In the genomic region with DNA sequence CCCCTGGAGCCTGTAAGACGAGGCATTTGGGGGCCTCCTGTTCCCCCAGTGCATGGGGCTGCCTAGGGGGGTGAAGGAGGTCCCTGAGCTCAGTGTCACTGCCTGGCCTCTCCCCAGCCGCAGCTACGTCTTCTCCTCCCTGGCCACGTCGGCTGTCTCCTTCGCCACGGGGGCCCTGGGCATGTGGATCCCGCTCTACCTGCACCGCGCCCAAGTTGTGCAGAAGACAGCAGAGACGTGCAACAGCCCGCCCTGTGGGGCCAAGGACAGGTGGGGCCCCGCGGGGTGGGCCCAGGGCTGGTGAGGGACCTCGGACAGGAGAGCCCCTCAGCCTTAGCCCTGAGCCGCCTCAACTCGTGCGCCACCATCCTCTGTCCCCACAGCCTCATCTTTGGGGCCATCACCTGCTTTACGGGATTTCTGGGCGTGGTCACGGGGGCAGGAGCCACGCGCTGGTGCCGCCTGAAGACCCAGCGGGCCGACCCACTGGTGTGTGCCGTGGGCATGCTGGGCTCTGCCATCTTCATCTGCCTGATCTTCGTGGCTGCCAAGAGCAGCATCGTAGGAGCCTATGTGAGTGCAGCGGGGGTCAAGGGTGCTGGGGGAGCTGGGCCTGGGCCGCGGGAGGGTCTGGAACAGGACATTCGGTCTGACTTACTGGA, we compare ENCODE assay signal across 31 cellular contexts. TPM values are rescaled to one million over a fixed set of nuclear protein-coding genes. Genes with fewer than 3 reads are reported as not detected.
DNase-seq lines count a peak whose midpoint lies in the region; ATAC-seq, FAIRE-seq and TF ChIP-seq lines count a peak whose summit lies in the region.
"Had no signal": no experiment of that assay in that cellular context is flagged by ENCODE, and none has a peak within 500 bp of the region (broad histone marks: within the 10 kb centered on the region; RNA-seq: fewer than 3 reads in every experiment).

No MANE protein-coding gene starts in this region.

- H3K36me3 ChIP-seq in heart right ventricle: peaks cover 0 to 9% (median 0%) of the 10 kb centered on the region in 9 donors
- H3K36me3 ChIP-seq in K562 (ENCODE audit: control insufficient read depth, insufficient read depth, low read length): peaks cover 10% of the 10 kb centered on the region; the same call in 1 of the 3 replicates
- H3K36me3 ChIP-seq in mesendoderm (ENCODE audit: control insufficient read depth, insufficient read depth, low read length): no peaks in the 10 kb centered on the region

- H3K79me1 ChIP-seq in mesendoderm (ENCODE audit: low read length): no peaks in the 10 kb centered on the region

- H3K18ac ChIP-seq in mesendoderm (ENCODE audit: low read length): no peak overlapping the region

- H3K9ac ChIP-seq in K562 (ENCODE audit: insufficient read depth in 1 of 2, low read depth in 2 of 2, low read length in 2 of 2) (no peak overlapping the region), mesendoderm (ENCODE audit: low read length) (no peak overlapping the region)

- no peak overlapping the region for H2BK15ac ChIP-seq in mesendoderm (replicated peaks; ENCODE audit: low read depth)

- TF ChIP-seq CTCF in heart right ventricle (IDR thresholded peaks at IDR 0.05) (no peak), K562 (IDR thresholded peaks at IDR 0.05 in 2 of 3, conservative IDR thresholded peaks at IDR 0.05 in 1 of 3; ENCODE audit: insufficient read depth in 2 of 3, low read depth in 1 of 3, low read length in 3 of 3) (no peak)

- no peak overlapping the region for H4K5ac ChIP-seq in mesendoderm (ENCODE audit: low read length)

- no peak overlapping the region for H2AFZ ChIP-seq in K562 (ENCODE audit: low read depth, low read length)

- ATAC-seq in heart right ventricle (no peak), left ventricle myocardium superior (no peak), K562 (no peak), GM21367 (IDR thresholded peaks at IDR 0.05; ENCODE audit: unreplicated experiment) (no peak)

- H2BK120ac ChIP-seq in mesendoderm (ENCODE audit: low read depth, low read length): no peak overlapping the region

- in situ Hi-C loops in K562 (cut with MboI): no loop called here

- no peak overlapping the region for H3K4ac ChIP-seq in mesendoderm (ENCODE audit: low read depth, low read length)

- DNase-seq in heart right ventricle (no peak), left ventricle myocardium superior (no peak), K562 (ENCODE audit: extremely low read depth in 1 of 4, low spot score in 3 of 4) (no peak), NCI-H128 (lab: John Stamatoyannopoulos, UW; ENCODE audit: unreplicated experiment) (no peak), mesendoderm (no peak)
- DNase-seq: ACHN; activated CD4-positive, alpha-beta T cell treated with anti-CD3 and anti-CD28 coated beads for 1 hour; activated CD8-positive, alpha-beta memory T cell treated with anti-CD3 and anti-CD28 coated beads for 24 hours; activated naive CD4-positive, alpha-beta T cell; activated T-cell treated with anti-CD3 and anti-CD28 coated beads, Interleukin-2, amount 50 U/mL, for 4 hours; Caco-2; cortex of kidney; DMS79 treated with DMSO at 0.1 percent for 48 hours; naive B cell; NCI-H1436 treated with DMSO at 0.1 percent for 48 hours; NK-92 treated with Interleukin-12 subunit alpha and Interleukin-12 subunit beta, amount 100 ng/mL, for 24 hours; Peyer's patch; testis had no signal

- H3K79me2 ChIP-seq in K562 (ENCODE audit: control insufficient read depth, insufficient read depth, low read length): no peaks in the 10 kb centered on the region
- no peaks in the 10 kb centered on the region for H3K79me2 ChIP-seq in mesendoderm (ENCODE audit: control insufficient read depth, insufficient read depth, low read length)

- peaks cover 23 to 97% (median 81%) of the 10 kb centered on the region in 9 donors for H3K4me1 ChIP-seq in heart right ventricle
- H3K4me1 ChIP-seq in K562 (replicated peaks in 1 of 2; ENCODE audit: control insufficient read depth in 2 of 2, insufficient read depth in 2 of 2, low read length in 2 of 2): peaks cover 0 to 54% of the 10 kb centered on the region in 2 experiments; a peak in 3 of 5 replicates
- peaks cover 3% of the 10 kb centered on the region for H3K4me1 ChIP-seq in mesendoderm (ENCODE audit: control insufficient read depth, low read depth, low read length)
- H3K4me1 ChIP-seq: Caco-2 had no signal

- TF ChIP-seq POLR2A in K562 (conservative IDR thresholded peaks at IDR 0.05): no peak

- intact Hi-C loops in heart right ventricle (cut with DNase I) (loop anchor here in 2 of 10 donors (10.0 kb wide), 1 partner anchor 108 kb away; no protein-coding TSS in a partner anchor), left ventricle myocardium superior (cut with micrococcal nuclease) (no loop called here), K562 (cut with micrococcal nuclease) (no loop called here)

- H3K4me2 ChIP-seq in K562 (ENCODE audit: insufficient read depth, low read length): no peak overlapping the region
- H3K4me2 ChIP-seq in mesendoderm (ENCODE audit: low read length): no peak overlapping the region

- H4K20me1 ChIP-seq in K562 (replicated peaks; ENCODE audit: control insufficient read depth, insufficient read depth, low read length): peaks cover 4% of the 10 kb centered on the region; the same call in 1 of the 2 replicates

- WGBS in heart right ventricle, 2 donors: 91 to 92% methylated on average over 33 of the region's 33 CpGs
- WGBS in K562 (ENCODE audit: insufficient coverage, low coverage, missing lambda C conversion rate): 6% methylated on average over 21 of the region's 33 CpGs
- no CpG with 5 or more reads among the region's 33 CpGs for WGBS in mesendoderm (ENCODE audit: extremely low coverage, insufficient coverage, low lambda C conversion rate)

- H2AK5ac ChIP-seq in mesendoderm (ENCODE audit: low read length): no peak overlapping the region

- no peaks in the 10 kb centered on the region for H3K9me3 ChIP-seq in heart right ventricle
- no peaks in the 10 kb centered on the region for H3K9me3 ChIP-seq in K562 (replicated peaks; ENCODE audit: control insufficient read depth, insufficient read depth, low read depth, low read length)
- H3K9me3 ChIP-seq: Caco-2, Peyer's patch, testis had no signal

- no peak for TF ChIP-seq EP300 in K562 (IDR thresholded peaks at IDR 0.05; ENCODE audit: low read length)

- no peaks in the 10 kb centered on the region for H3K9me1 ChIP-seq in K562 (ENCODE audit: control insufficient read depth, insufficient read depth, low read length)

- H3K27ac ChIP-seq in heart right ventricle: peak overlapping the region in 9 of 10 donors; percentile 41 to 88 (median 70)
- H3K27ac ChIP-seq in K562 (ENCODE audit: extremely low read depth, low read depth, low read length): no peak overlapping the region
- peak overlapping the region; percentile 98 for H3K27ac ChIP-seq in layer of hippocampus (ENCODE audit: low read depth, low read length)
- H3K27ac ChIP-seq in temporal lobe (ENCODE audit: low read depth, low read length): peak overlapping the region; percentile 99
- no peak overlapping the region for H3K27ac ChIP-seq in mesendoderm (ENCODE audit: low read depth, low read length)
- H3K27ac ChIP-seq: testis had no signal

- no peak overlapping the region for H4K8ac ChIP-seq in mesendoderm (ENCODE audit: low read depth, low read length)

- CTCF ChIA-PET in K562 (lab: Yijun Ruan, JAX; ENCODE audit: low intra/inter-chr PET ratio): no interaction called here

- no peak overlapping the region for H3K23ac ChIP-seq in mesendoderm (ENCODE audit: low read length)

- POLR2A ChIA-PET in K562 (lab: Yijun Ruan, JAX): no interaction called here

- no peak overlapping the region for H2BK5ac ChIP-seq in mesendoderm (ENCODE audit: low read length)

- H3K4me3 ChIP-seq in heart right ventricle (no peak overlapping the region), K562 (no peak overlapping the region), mesendoderm (ENCODE audit: low read length) (no peak overlapping the region)
- H3K4me3 ChIP-seq: Peyer's patch, testis had no signal

- no peaks in the 10 kb centered on the region for H3K27me3 ChIP-seq in heart right ventricle
- H3K27me3 ChIP-seq in K562 (ENCODE audit: control insufficient read depth in 2 of 2, insufficient read depth in 2 of 2, low read length in 2 of 2): peaks cover 0 to 15% of the 10 kb centered on the region in 2 experiments; a peak in 3 of 5 replicates
- H3K27me3 ChIP-seq in layer of hippocampus (ENCODE audit: control insufficient read depth, insufficient read depth, low read length): no peaks in the 10 kb centered on the region
- H3K27me3 ChIP-seq in mesendoderm (ENCODE audit: insufficient read depth, low read length, poor library complexity): no peaks in the 10 kb centered on the region
- H3K27me3 ChIP-seq: Peyer's patch, testis had no signal

- no peak for FAIRE-seq in K562 (lab: Jason Lieb, UNC)
- FAIRE-seq: endometrium, GM12891, TTC549 had no signal

- BruUV-seq in K562 (replicated peaks; lab: Mats Ljungman, UMichigan): no TSS peak

- no peak overlapping the region for H3K56ac ChIP-seq in mesendoderm (ENCODE audit: low read length)

- no peak for TF ChIP-seq RAD21 in K562 (CRISPR knock-in tag; conservative IDR thresholded peaks at IDR 0.05 in 1 of 2, IDR thresholded peaks at IDR 0.05 in 1 of 2)

RNA-seq across cellular contexts. Expression of gene MYBBP1A, which starts 22.2 kb away (rescaled TPM):
- 10 to 100 TPM; 18.7 to 30.3 (median 21.7) TPM for total RNA-seq in heart right ventricle
- 10 to 100 TPM; 25.4 to 25.7 TPM for polyA plus RNA-seq in heart right ventricle
- 18.5 TPM for total RNA-seq in left ventricle myocardium superior
- total RNA-seq in K562 (2011; cell fraction: chromatin; rRNA removed; ENCODE audit: low replicate concordance): 95.2 and 270 TPM in 2 replicates
- 174 and 191 TPM in 2 replicates for total RNA-seq in K562 (2011; cell fraction: nucleolus; rRNA removed)
- total RNA-seq in K562 (2011; cell fraction: nucleoplasm; rRNA removed): 98.3 and 111 TPM in 2 replicates
- 109 and 132 TPM in 2 replicates for total RNA-seq in K562 (2014; rRNA removed)
- 19.8 and 23.3 TPM in 2 replicates for total RNA-seq in K562 (2014; rRNA removed; fragmentation: Illumina TruSeq; extraction: Trizol)
- total RNA-seq in K562 (2015; rRNA removed; fragmentation: Illumina TruSeq; extraction: Trizol): 47.2 and 47.6 TPM in 2 replicates
- 107 and 114 TPM in 2 replicates for total RNA-seq in K562 (2021)
- 17.7 and 32.4 TPM in 2 replicates for polyA plus RNA-seq in K562 (2011; rRNA removed)
- 16.3 and 33.1 TPM in 2 replicates for polyA plus RNA-seq in K562 (2011; cell fraction: cytosol; rRNA removed)
- polyA plus RNA-seq in K562 (2011; cell fraction: nucleus; rRNA removed): 131 and 209 TPM in 2 replicates
- 37.2 and 61.4 TPM in 2 replicates for polyA plus RNA-seq in K562 (2012)
- 70.7 and 73.8 TPM in 2 replicates for polyA plus RNA-seq in K562 (2014; fragmentation: Illumina TruSeq; extraction: Trizol)
- 1 to 10 TPM; 2.0 to 2.4 TPM for polyA plus RNA-seq in K562 (2014; fragmentation: Nextera tagmentation; extraction: Ambion mirVana)
- polyA plus RNA-seq in K562 (2014; rRNA removed): 69.7 and 77.2 TPM in 2 replicates
- 23.5 and 30.7 TPM in 2 replicates for polyA minus RNA-seq in K562 (2011; rRNA and poly(A)+ RNA removed)
- polyA minus RNA-seq in K562 (2011; cell fraction: cytosol; rRNA and poly(A)+ RNA removed): 53.6 and 56.5 TPM in 2 replicates
- 54.6 and 62.6 TPM in 2 replicates for polyA minus RNA-seq in K562 (2011; cell fraction: nucleus; rRNA and poly(A)+ RNA removed)
- 16.2 TPM for total RNA-seq in temporal lobe
- polyA plus RNA-seq in mesendoderm (2013, experiment 1 of 2): 74.9 TPM
- polyA plus RNA-seq in mesendoderm (2013, experiment 2 of 2): 78.6 TPM

RNA-seq across cellular contexts. Expression of gene GGT6, which starts 27.4 kb away (rescaled TPM):
- total RNA-seq in heart right ventricle: under 1 TPM in 4 of 10 donors, not detected in 6; 0.08 to 0.19 (median 0.12) TPM
- polyA plus RNA-seq in heart right ventricle: under 1 TPM; 0.03 to 0.15 TPM
- 0.22 TPM for total RNA-seq in left ventricle myocardium superior
- not detected in 2 replicates for total RNA-seq in K562 (2011; cell fraction: chromatin; rRNA removed; ENCODE audit: low replicate concordance)
- not detected in 2 replicates for total RNA-seq in K562 (2011; cell fraction: nucleolus; rRNA removed)
- not detected in 2 replicates for total RNA-seq in K562 (2011; cell fraction: nucleoplasm; rRNA removed)
- total RNA-seq in K562 (2014; rRNA removed): not detected in 2 replicates
- total RNA-seq in K562 (2014; rRNA removed; fragmentation: Illumina TruSeq; extraction: Trizol): not detected in 2 replicates
- total RNA-seq in K562 (2015; rRNA removed; fragmentation: Illumina TruSeq; extraction: Trizol): not detected in 2 replicates
- total RNA-seq in K562 (2021): 0.09 TPM in 1 of 2 replicates, not detected in the other
- not detected in 2 replicates for polyA plus RNA-seq in K562 (2011; rRNA removed)
- polyA plus RNA-seq in K562 (2011; cell fraction: cytosol; rRNA removed): not detected in 2 replicates
- not detected in 2 replicates for polyA plus RNA-seq in K562 (2011; cell fraction: nucleus; rRNA removed)
- polyA plus RNA-seq in K562 (2012): not detected in 2 replicates
- polyA plus RNA-seq in K562 (2014; fragmentation: Illumina TruSeq; extraction: Trizol): not detected in 2 replicates
- polyA plus RNA-seq in K562 (2014; fragmentation: Nextera tagmentation; extraction: Ambion mirVana): not detected
- 0.42 TPM in 1 of 2 replicates, not detected in the other for polyA plus RNA-seq in K562 (2014; rRNA removed)
- polyA minus RNA-seq in K562 (2011; rRNA and poly(A)+ RNA removed): not detected in 2 replicates
- not detected in 2 replicates for polyA minus RNA-seq in K562 (2011; cell fraction: cytosol; rRNA and poly(A)+ RNA removed)
- polyA minus RNA-seq in K562 (2011; cell fraction: nucleus; rRNA and poly(A)+ RNA removed): not detected in 2 replicates
- total RNA-seq in temporal lobe: not detected
- 0.06 TPM for polyA plus RNA-seq in mesendoderm (2013, experiment 1 of 2)
- polyA plus RNA-seq in mesendoderm (2013, experiment 2 of 2): 0.04 TPM
- total RNA-seq: activated T-cell treated with anti-CD3 and anti-CD28 coated beads, Interleukin-2, amount 50 U/mL, for 4 hours; Caco-2; NCI-H460; occipital lobe; pulmonary artery endothelial cell; SK-MEL-5; skeletal muscle tissue; T-helper 1 cell treated with Interleukin-12 subunit alpha and Interleukin-12 subunit beta and Interleukin-4 antibody, amounts not matched to agents 30 ng/mL and 1 ng/mL, for 36 hours had no signal
- polyA plus RNA-seq: BJ had no signal

RNA-seq across cellular contexts. Expression of gene SPNS2, which starts 34.3 kb away (rescaled TPM):
- total RNA-seq in heart right ventricle: 10 to 100 TPM in 4 of 10 donors, 1 to 10 TPM in 6; 4.5 to 19.9 (median 8.9) TPM
- 10 to 100 TPM; 22.0 to 27.7 TPM for polyA plus RNA-seq in heart right ventricle
- 12.7 TPM for total RNA-seq in left ventricle myocardium superior
- total RNA-seq in K562 (2011; cell fraction: chromatin; rRNA removed; ENCODE audit: low replicate concordance): not detected in 2 replicates
- total RNA-seq in K562 (2011; cell fraction: nucleolus; rRNA removed): not detected in 2 replicates
- not detected in 2 replicates for total RNA-seq in K562 (2011; cell fraction: nucleoplasm; rRNA removed)
- total RNA-seq in K562 (2014; rRNA removed): not detected in 2 replicates
- not detected in 2 replicates for total RNA-seq in K562 (2014; rRNA removed; fragmentation: Illumina TruSeq; extraction: Trizol)
- total RNA-seq in K562 (2015; rRNA removed; fragmentation: Illumina TruSeq; extraction: Trizol): not detected in 2 replicates
- 0.07 TPM in 1 of 2 replicates, not detected in the other for total RNA-seq in K562 (2021)
- 0.06 TPM in 1 of 2 replicates, not detected in the other for polyA plus RNA-seq in K562 (2011; rRNA removed)
- 0.03 and 0.07 TPM in 2 replicates for polyA plus RNA-seq in K562 (2011; cell fraction: cytosol; rRNA removed)
- not detected in 2 replicates for polyA plus RNA-seq in K562 (2011; cell fraction: nucleus; rRNA removed)
- 0.12 and 0.76 TPM in 2 replicates for polyA plus RNA-seq in K562 (2012)
- polyA plus RNA-seq in K562 (2014; fragmentation: Illumina TruSeq; extraction: Trizol): not detected in 2 replicates
- not detected for polyA plus RNA-seq in K562 (2014; fragmentation: Nextera tagmentation; extraction: Ambion mirVana)
- not detected in 2 replicates for polyA plus RNA-seq in K562 (2014; rRNA removed)
- polyA minus RNA-seq in K562 (2011; rRNA and poly(A)+ RNA removed): not detected in 2 replicates
- not detected in 2 replicates for polyA minus RNA-seq in K562 (2011; cell fraction: cytosol; rRNA and poly(A)+ RNA removed)
- not detected in 2 replicates for polyA minus RNA-seq in K562 (2011; cell fraction: nucleus; rRNA and poly(A)+ RNA removed)
- total RNA-seq in temporal lobe: 7.9 TPM
- polyA plus RNA-seq in mesendoderm (2013, experiment 1 of 2): 0.24 TPM
- 0.15 TPM for polyA plus RNA-seq in mesendoderm (2013, experiment 2 of 2)
- polyA plus RNA-seq: BJ had no signal

RNA-seq across cellular contexts. Expression of gene SMTNL2, which starts 51.3 kb away (rescaled TPM):
- total RNA-seq in heart right ventricle (10 to 100 TPM in 9 of 10 donors, 1 to 10 TPM in 1; 7.8 to 84.1 (median 23.4) TPM), left ventricle myocardium superior (47.4 TPM), K562 (2014; rRNA removed) (not detected in 2 replicates), K562 (2014; rRNA removed; fragmentation: Illumina TruSeq; extraction: Trizol) (not detected in 2 replicates), K562 (2015; rRNA removed; fragmentation: Illumina TruSeq; extraction: Trizol) (not detected in 2 replicates), K562 (2021) (not detected in 2 replicates), temporal lobe (2.5 TPM)
- polyA plus RNA-seq in heart right ventricle (10 to 100 TPM in 1 of 2 donors, 1 to 10 TPM in 1; 2.7 to 11.8 TPM), K562 (2011; rRNA removed) (0.04 TPM in 1 of 2 replicates, not detected in the other), K562 (2014; fragmentation: Illumina TruSeq; extraction: Trizol) (not detected in 2 replicates), K562 (2014; fragmentation: Nextera tagmentation; extraction: Ambion mirVana) (not detected), K562 (2014; rRNA removed) (not detected in 2 replicates)
- not detected in 2 replicates for total RNA-seq in K562 (2011; cell fraction: chromatin; rRNA removed; ENCODE audit: low replicate concordance)
- total RNA-seq in K562 (2011; cell fraction: nucleolus; rRNA removed): not detected in 2 replicates
- total RNA-seq in K562 (2011; cell fraction: nucleoplasm; rRNA removed): not detected in 2 replicates
- polyA plus RNA-seq in K562 (2011; cell fraction: cytosol; rRNA removed): not detected in 2 replicates
- polyA plus RNA-seq in K562 (2011; cell fraction: nucleus; rRNA removed): not detected in 2 replicates
- polyA plus RNA-seq in K562 (2012): not detected in 2 replicates
- polyA minus RNA-seq in K562 (2011; rRNA and poly(A)+ RNA removed): not detected in 2 replicates
- not detected in 2 replicates for polyA minus RNA-seq in K562 (2011; cell fraction: cytosol; rRNA and poly(A)+ RNA removed)
- polyA minus RNA-seq in K562 (2011; cell fraction: nucleus; rRNA and poly(A)+ RNA removed): not detected in 2 replicates
- polyA plus RNA-seq in mesendoderm (2013, experiment 1 of 2): 0.73 TPM
- polyA plus RNA-seq in mesendoderm (2013, experiment 2 of 2): 0.60 TPM
- total RNA-seq: activated T-cell treated with anti-CD3 and anti-CD28 coated beads, Interleukin-2, amount 50 U/mL, for 4 hours; pulmonary artery endothelial cell; T-helper 1 cell treated with Interleukin-12 subunit alpha and Interleukin-12 subunit beta and Interleukin-4 antibody, amounts not matched to agents 30 ng/mL and 1 ng/mL, for 36 hours had no signal
- polyA plus RNA-seq: BJ had no signal

Comparison
In these comparisons a context has a peak if more than half of its experiments do, and no peak if none do; other contexts are left out.
1. H3K27ac ChIP-seq: peak in heart right ventricle (9 of 10), layer of hippocampus (single experiment) and temporal lobe (single experiment); none in K562 (single experiment) and mesendoderm (single experiment).